ENCODE assay signal across 1 cellular context in the genomic region with DNA sequence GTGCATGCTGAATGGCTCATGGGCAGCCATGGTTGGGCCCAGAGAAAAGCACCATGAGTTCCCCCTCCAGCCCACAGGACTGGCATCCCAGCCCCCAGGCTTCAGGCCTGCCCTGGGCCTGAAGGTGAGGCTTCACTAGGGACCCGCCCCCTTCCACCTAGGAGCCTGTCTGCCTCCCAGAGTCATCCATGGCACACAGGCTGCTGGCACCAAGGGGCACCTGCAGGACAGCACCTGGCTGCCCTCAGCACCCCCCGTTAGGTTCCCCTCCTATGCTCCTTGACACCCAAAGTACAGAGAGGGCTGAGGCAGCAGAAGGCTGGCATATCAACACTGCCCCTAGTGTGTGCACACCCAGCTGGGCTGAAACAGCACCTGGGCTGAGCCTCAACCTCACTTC.
TF ChIP-seq lines count a peak whose summit lies in the region.

No MANE protein-coding gene starts in this region.

TF ChIP-seq in H1, 55 proteins besides CTCF, POLR2A, EP300 and RAD21 (continued from another document):
- TF ChIP-seq NANOG (IDR thresholded peaks at IDR 0.05; ENCODE audit: insufficient read depth, low read depth, low read length, poor library complexity, severe bottlenecking), result no peak
- TF ChIP-seq, protein P1, sequence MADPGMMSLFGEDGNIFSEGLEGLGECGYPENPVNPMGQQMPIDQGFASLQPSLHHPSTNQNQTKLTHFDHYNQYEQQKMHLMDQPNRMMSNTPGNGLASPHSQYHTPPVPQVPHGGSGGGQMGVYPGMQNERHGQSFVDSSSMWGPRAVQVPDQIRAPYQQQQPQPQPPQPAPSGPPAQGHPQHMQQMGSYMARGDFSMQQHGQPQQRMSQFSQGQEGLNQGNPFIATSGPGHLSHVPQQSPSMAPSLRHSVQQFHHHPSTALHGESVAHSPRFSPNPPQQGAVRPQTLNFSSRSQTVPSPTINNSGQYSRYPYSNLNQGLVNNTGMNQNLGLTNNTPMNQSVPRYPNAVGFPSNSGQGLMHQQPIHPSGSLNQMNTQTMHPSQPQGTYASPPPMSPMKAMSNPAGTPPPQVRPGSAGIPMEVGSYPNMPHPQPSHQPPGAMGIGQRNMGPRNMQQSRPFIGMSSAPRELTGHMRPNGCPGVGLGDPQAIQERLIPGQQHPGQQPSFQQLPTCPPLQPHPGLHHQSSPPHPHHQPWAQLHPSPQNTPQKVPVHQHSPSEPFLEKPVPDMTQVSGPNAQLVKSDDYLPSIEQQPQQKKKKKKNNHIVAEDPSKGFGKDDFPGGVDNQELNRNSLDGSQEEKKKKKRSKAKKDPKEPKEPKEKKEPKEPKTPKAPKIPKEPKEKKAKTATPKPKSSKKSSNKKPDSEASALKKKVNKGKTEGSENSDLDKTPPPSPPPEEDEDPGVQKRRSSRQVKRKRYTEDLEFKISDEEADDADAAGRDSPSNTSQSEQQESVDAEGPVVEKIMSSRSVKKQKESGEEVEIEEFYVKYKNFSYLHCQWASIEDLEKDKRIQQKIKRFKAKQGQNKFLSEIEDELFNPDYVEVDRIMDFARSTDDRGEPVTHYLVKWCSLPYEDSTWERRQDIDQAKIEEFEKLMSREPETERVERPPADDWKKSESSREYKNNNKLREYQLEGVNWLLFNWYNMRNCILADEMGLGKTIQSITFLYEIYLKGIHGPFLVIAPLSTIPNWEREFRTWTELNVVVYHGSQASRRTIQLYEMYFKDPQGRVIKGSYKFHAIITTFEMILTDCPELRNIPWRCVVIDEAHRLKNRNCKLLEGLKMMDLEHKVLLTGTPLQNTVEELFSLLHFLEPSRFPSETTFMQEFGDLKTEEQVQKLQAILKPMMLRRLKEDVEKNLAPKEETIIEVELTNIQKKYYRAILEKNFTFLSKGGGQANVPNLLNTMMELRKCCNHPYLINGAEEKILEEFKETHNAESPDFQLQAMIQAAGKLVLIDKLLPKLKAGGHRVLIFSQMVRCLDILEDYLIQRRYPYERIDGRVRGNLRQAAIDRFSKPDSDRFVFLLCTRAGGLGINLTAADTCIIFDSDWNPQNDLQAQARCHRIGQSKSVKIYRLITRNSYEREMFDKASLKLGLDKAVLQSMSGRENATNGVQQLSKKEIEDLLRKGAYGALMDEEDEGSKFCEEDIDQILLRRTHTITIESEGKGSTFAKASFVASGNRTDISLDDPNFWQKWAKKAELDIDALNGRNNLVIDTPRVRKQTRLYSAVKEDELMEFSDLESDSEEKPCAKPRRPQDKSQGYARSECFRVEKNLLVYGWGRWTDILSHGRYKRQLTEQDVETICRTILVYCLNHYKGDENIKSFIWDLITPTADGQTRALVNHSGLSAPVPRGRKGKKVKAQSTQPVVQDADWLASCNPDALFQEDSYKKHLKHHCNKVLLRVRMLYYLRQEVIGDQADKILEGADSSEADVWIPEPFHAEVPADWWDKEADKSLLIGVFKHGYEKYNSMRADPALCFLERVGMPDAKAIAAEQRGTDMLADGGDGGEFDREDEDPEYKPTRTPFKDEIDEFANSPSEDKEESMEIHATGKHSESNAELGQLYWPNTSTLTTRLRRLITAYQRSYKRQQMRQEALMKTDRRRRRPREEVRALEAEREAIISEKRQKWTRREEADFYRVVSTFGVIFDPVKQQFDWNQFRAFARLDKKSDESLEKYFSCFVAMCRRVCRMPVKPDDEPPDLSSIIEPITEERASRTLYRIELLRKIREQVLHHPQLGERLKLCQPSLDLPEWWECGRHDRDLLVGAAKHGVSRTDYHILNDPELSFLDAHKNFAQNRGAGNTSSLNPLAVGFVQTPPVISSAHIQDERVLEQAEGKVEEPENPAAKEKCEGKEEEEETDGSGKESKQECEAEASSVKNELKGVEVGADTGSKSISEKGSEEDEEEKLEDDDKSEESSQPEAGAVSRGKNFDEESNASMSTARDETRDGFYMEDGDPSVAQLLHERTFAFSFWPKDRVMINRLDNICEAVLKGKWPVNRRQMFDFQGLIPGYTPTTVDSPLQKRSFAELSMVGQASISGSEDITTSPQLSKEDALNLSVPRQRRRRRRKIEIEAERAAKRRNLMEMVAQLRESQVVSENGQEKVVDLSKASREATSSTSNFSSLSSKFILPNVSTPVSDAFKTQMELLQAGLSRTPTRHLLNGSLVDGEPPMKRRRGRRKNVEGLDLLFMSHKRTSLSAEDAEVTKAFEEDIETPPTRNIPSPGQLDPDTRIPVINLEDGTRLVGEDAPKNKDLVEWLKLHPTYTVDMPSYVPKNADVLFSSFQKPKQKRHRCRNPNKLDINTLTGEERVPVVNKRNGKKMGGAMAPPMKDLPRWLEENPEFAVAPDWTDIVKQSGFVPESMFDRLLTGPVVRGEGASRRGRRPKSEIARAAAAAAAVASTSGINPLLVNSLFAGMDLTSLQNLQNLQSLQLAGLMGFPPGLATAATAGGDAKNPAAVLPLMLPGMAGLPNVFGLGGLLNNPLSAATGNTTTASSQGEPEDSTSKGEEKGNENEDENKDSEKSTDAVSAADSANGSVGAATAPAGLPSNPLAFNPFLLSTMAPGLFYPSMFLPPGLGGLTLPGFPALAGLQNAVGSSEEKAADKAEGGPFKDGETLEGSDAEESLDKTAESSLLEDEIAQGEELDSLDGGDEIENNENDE (IDR thresholded peaks at IDR 0.05; ENCODE audit: insufficient replicate concordance, low read length), result no peak
- no peak for TF ChIP-seq NRF1 (IDR thresholded peaks at IDR 0.05; ENCODE audit: low read depth, low read length)
- no peak for TF ChIP-seq TEAD4 (IDR thresholded peaks at IDR 0.05; ENCODE audit: low read depth, low read length)
- TF ChIP-seq TCF12 (IDR thresholded peaks at IDR 0.05; ENCODE audit: low read depth, low read length), result no peak
TF ChIP-seq in H1: peak in this region for 0.
